8 cellular contexts compared by ENCODE assay signal in the genomic region with DNA sequence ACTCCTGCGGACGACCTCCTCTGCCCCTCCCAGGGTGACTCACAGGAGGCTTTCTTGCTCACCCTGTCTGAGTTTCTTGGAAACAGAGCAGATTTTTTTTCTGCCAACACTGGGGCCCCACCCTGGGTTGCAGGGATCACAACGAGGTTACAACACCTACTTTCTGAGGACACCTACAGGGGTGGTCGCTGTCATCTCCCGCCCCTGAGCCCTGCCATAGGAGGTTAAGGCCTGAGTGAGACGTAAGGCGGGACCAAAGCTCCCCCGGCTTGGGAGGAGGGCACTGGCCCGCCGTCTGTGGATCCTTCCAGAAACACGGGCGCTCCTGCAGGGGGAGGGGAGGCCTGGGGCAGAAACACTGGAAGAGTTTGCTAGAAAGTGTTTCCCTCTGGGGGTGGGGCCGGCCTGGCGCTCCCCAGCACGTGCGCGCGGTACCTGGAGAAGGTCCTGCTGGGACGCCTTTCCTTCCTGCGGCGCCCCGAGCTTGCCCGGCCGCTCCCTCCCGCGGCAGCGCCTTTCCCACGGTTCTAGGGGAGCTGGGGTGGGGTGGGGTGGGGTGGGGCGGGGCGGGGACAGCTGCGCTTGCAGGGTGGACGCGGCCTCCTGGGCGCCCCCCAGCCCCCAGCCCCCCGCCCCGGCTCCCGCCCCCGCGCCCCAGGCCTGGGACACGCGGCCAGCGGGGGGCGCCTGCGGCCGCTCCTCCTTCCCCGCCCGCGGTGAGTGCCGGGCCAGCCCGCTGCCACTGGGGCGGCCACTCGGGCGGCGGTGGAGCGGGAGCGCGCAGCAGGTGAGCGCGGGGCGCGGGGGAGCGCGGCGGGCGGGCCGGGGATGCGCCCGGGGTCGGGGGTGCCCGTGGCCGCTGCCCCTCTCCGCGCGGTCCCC. TPM values are rescaled to one million over a fixed set of nuclear protein-coding genes. Genes with fewer than 3 reads are reported as not detected.
DNase-seq lines count a peak whose midpoint lies in the region; ATAC-seq and TF ChIP-seq lines count a peak whose summit lies in the region.

No MANE protein-coding gene starts in this region.

- peak overlapping the region; percentile 60 for H2AFZ ChIP-seq in SU-DHL-6 (ENCODE audit: low read depth, low read length, severe bottlenecking)

- no peak for TF ChIP-seq POLR2A in spleen (IDR thresholded peaks at IDR 0.05)

- H3K36me3 ChIP-seq in BLaER1, result no peaks in the 10 kb centered on the region
- no peaks in the 10 kb centered on the region for H3K36me3 ChIP-seq in SU-DHL-6 (ENCODE audit: low read length)
- H3K36me3 ChIP-seq in iPS-20b (ENCODE audit: insufficient read depth, low read depth, low read length), result no peaks in the 10 kb centered on the region
- H3K36me3 ChIP-seq in spleen, result no peaks in the 10 kb centered on the region

- H3K9ac ChIP-seq in BLaER1 (peak overlapping the region; percentile 82), SU-DHL-6 (ENCODE audit: low read length) (peak overlapping the region; percentile 52; the same call in 1 of the 2 replicates), iPS-20b (ENCODE audit: low read depth, low read length) (no peak overlapping the region)

- H3K4me1 ChIP-seq in BLaER1 (peaks cover 16% of the 10 kb centered on the region), iPS-20b (ENCODE audit: insufficient read depth, low read length) (peaks cover 3% of the 10 kb centered on the region; the same call in 1 of the 2 replicates), spleen (peaks cover 7 to 40% (median 25%) of the 10 kb centered on the region in 6 donors)

- H3K27ac ChIP-seq in BLaER1, result peak overlapping the region; percentile 68
- H3K27ac ChIP-seq in SU-DHL-6 (ENCODE audit: low read depth, low read length), result no peak overlapping the region
- no peak overlapping the region for H3K27ac ChIP-seq in iPS-20b (ENCODE audit: low read length)
- H3K27ac ChIP-seq in spleen, result peak overlapping the region in 3 of 8 donors; percentile 23 to 66 (median 27)

- H3K9me3 ChIP-seq in BLaER1 (no peaks in the 10 kb centered on the region), SU-DHL-6 (ENCODE audit: insufficient read depth, low read length) (no peaks in the 10 kb centered on the region), iPS-20b (ENCODE audit: insufficient read depth, low read depth, low read length) (no peaks in the 10 kb centered on the region), spleen (no peaks in the 10 kb centered on the region)

- TF ChIP-seq CTCF in SU-DHL-6 (IDR thresholded peaks at IDR 0.05; ENCODE audit: insufficient read depth, low read length, poor library complexity, severe bottlenecking) (no peak), astrocyte of the cerebellum (IDR thresholded peaks at IDR 0.05; ENCODE audit: low read depth, low read length, missing control alignments) (no peak), spleen (IDR thresholded peaks at IDR 0.05 in 8 of 11, conservative IDR thresholded peaks at IDR 0.05 in 3 of 11) (peak in 6 of 11 experiments; percentile 24 to 65 (median 48))

- H3K9me2 ChIP-seq in SU-DHL-6 (replicated peaks; ENCODE audit: insufficient read depth, low read length), result no peaks in the 10 kb centered on the region

- peak; percentile 86 for DNase-seq in GM19238 (ENCODE audit: insufficient read length, low spot score)
- no peak for DNase-seq in astrocyte of the cerebellum (ENCODE audit: low read depth)
- peak; percentile 91 for DNase-seq in spleen
- DNase-seq in NCI-H1694 (lab: John Stamatoyannopoulos, UW), result no peak

- H3K79me2 ChIP-seq in SU-DHL-6 (ENCODE audit: insufficient read depth, low read length), result no peaks in the 10 kb centered on the region

- intact Hi-C loops in spleen (cut with DNase I; ENCODE audit: low total_unique reads), result loop anchor here (10.0 kb wide), 1 partner anchor 109 kb away; no protein-coding TSS in a partner anchor

- H3K4me2 ChIP-seq in BLaER1, result peak overlapping the region; percentile 99
- H3K4me2 ChIP-seq in SU-DHL-6 (ENCODE audit: low read depth, low read length, poor library complexity, severe bottlenecking), result peak overlapping the region; percentile 66

- H3K4me3 ChIP-seq in BLaER1 (peak overlapping the region; percentile 80), SU-DHL-6 (ENCODE audit: insufficient read depth, low read length, poor library complexity, severe bottlenecking) (peak overlapping the region; percentile 50), astrocyte of the cerebellum (ENCODE audit: low read depth, low read length) (peak overlapping the region; percentile 44), iPS-20b (ENCODE audit: low read length) (peak overlapping the region; percentile 62; the same call in 1 of the 2 replicates), spleen (peak overlapping the region; percentile 36 to 80 (median 56))

- H4K20me1 ChIP-seq in BLaER1 (0 out of 2 replicates have a peak, but pooled peaks cover 5% of the 10 kb centered on the region), SU-DHL-6 (ENCODE audit: low read depth, low read length) (no peaks in the 10 kb centered on the region)

- H3K27me3 ChIP-seq in BLaER1 (peaks cover 6% of the 10 kb centered on the region; the same call in 1 of the 2 replicates), SU-DHL-6 (ENCODE audit: low read length) (no peaks in the 10 kb centered on the region), iPS-20b (ENCODE audit: insufficient read depth, low read length) (peaks cover 33% of the 10 kb centered on the region), spleen (replicated peaks in 1 of 7) (peaks cover 0 to 5% (median 0%) of the 10 kb centered on the region in 7 donors)

- ATAC-seq in HG03439 (IDR thresholded peaks at IDR 0.05; ENCODE audit: unreplicated experiment), result peak; percentile 65

- H3F3A ChIP-seq in SU-DHL-6 (ENCODE audit: insufficient read depth), result no peaks in the 10 kb centered on the region

- in situ Hi-C loops in astrocyte of the cerebellum (cut with HindIII; ENCODE audit: low sequenced_read_pairs), result no loop called here

- 1 to 5% (median 3%) methylated on average over 12 to 73 of the region's 74 CpGs for WGBS in spleen, 5 donors

RNA-seq across cellular contexts. Expression of gene ADCY7, which starts 20.7 kb away (rescaled TPM):
- total RNA-seq in spleen, result 100 to 1,000 TPM in 5 of 7 donors, 10 to 100 TPM in 2; 68.6 to 158 (median 126) TPM
- polyA plus RNA-seq in spleen, result 10 to 100 TPM in 2 of 3 donors, 1 to 10 TPM in 1; 9.8 to 32.3 (median 16.3) TPM

Comparison
In these comparisons a context has a peak if more than half of its experiments do, and no peak if none do; other contexts are left out.
1. DNase-seq: peak in GM19238 (single experiment) and spleen (single experiment); none in astrocyte of the cerebellum (single experiment) and NCI-H1694 (single experiment).
2. CTCF ChIP-seq: peak in spleen (6 of 11); none in SU-DHL-6 (single experiment) and astrocyte of the cerebellum (single experiment).
3. Peak in every context shown above with its lines, with median percentiles within 50 percentile points of each other: H3K4me3 ChIP-seq.